Comparison of ENCODE assay signal across 14 cellular contexts in the genomic region with DNA sequence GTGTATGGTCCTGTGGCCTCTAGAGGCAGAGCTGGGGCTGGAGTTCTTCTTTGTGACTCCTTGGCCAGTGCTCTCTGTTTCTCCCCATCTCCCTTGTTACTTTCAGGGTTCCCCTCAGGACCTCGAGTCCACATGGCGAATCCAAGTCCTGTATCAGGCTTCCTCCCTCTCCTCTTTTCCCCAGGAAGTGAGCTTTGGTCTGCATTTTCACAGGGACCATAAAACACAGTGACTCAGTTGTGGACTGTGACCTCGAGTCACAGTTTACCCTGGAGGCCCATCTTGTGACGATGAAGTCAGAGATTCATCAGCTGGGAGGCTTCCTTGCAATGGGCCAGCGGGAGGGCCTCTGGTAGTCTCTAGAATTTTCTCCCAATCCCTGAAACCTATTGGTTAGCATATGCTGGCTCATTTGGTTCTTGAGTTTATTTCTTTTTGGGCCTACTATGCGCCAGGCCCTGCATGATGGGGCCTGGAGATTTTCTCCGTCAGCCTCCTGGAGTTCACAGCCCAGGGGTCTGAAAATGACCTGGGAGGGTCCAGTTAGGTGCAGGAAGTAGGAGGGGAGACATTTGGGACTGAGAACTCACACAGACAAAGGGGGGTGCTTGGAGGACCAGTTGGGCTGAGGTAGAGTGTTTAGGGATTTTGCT.
DNase-seq lines count a peak whose midpoint lies in the region; ATAC-seq, FAIRE-seq and TF ChIP-seq lines count a peak whose summit lies in the region.
"Had no signal": no experiment of that assay in that cellular context is flagged by ENCODE, and none has a peak within 500 bp of the region (broad histone marks: within the 10 kb centered on the region; RNA-seq: fewer than 3 reads in every experiment).

No MANE protein-coding gene starts in this region.

- RAD21 ChIA-PET in HCT116 (lab: Charles Lee; ENCODE audit: low non-redundant PET in 1 of 2, low total read pairs in 2 of 2, uncharacterized antibody in 2 of 2, unreplicated experiment in 2 of 2): no interaction called here

- peaks cover 0 to 27% of the 10 kb centered on the region in 2 experiments; a peak in 2 of 4 replicates for H3K4me1 ChIP-seq in HCT116 (ENCODE audit: control insufficient read depth in 1 of 2, insufficient read depth in 2 of 2, low read length in 2 of 2)
- H3K4me1 ChIP-seq in kidney (ENCODE audit: control insufficient read depth in 1 of 2, insufficient read depth in 1 of 2, low read depth in 1 of 2, low read length in 2 of 2): peaks cover 15 to 22% of the 10 kb centered on the region in 2 donors
- peaks cover 0 to 8% (median 2%) of the 10 kb centered on the region in 5 donors for H3K4me1 ChIP-seq in subcutaneous abdominal adipose tissue (ENCODE audit: control insufficient read depth in 5 of 5, insufficient read depth in 5 of 5, low read length in 5 of 5)

- H3K27ac ChIP-seq in HCT116 (ENCODE audit: low read depth, low read length) (no peak overlapping the region), VCaP (peak overlapping the region; percentile 62), kidney (ENCODE audit: low read depth in 2 of 2, low read length in 2 of 2) (peak overlapping the region; percentile 58 to 91), subcutaneous abdominal adipose tissue (ENCODE audit: low read depth, low read length) (peak overlapping the region; percentile 70)
- H3K27ac ChIP-seq: neutrophil had no signal

- TF ChIP-seq CTCF in HCT116 (IDR thresholded peaks at IDR 0.05 in 2 of 3, conservative IDR thresholded peaks at IDR 0.05 in 1 of 3; ENCODE audit: borderline replicate concordance in 1 of 3, insufficient read depth in 1 of 3, low read depth in 2 of 3, low read length in 2 of 3) (no peak), VCaP (conservative IDR thresholded peaks at IDR 0.05) (no peak), kidney (IDR thresholded peaks at IDR 0.05; ENCODE audit: borderline replicate concordance, extremely low read depth, insufficient read depth) (no peak)

- TF ChIP-seq POLR2A in HCT116 (IDR thresholded peaks at IDR 0.05; ENCODE audit: borderline replicate concordance, extremely low read depth, insufficient read depth, insufficient read length): no peak

- no peak overlapping the region for H3K4me3 ChIP-seq in HCT116 (replicated peaks in 1 of 2; ENCODE audit: low read depth in 1 of 2, low read length in 2 of 2)
- no peak overlapping the region for H3K4me3 ChIP-seq in kidney (ENCODE audit: low read length in 2 of 2)
- H3K4me3 ChIP-seq in subcutaneous abdominal adipose tissue (ENCODE audit: low read depth in 1 of 5, low read length in 5 of 5): no peak overlapping the region

- H3K36me3 ChIP-seq in HCT116 (ENCODE audit: control insufficient read depth in 1 of 2, insufficient read depth in 2 of 2, low read length in 2 of 2) (peaks cover 14 to 31% of the 10 kb centered on the region in 2 experiments; a peak in 3 of 4 replicates), kidney (ENCODE audit: control insufficient read depth in 1 of 2, insufficient read depth in 2 of 2, low read length in 2 of 2) (peaks cover 0 to 10% of the 10 kb centered on the region in 2 donors), subcutaneous abdominal adipose tissue (ENCODE audit: control insufficient read depth in 5 of 5, insufficient read depth in 5 of 5, low read length in 5 of 5) (peaks cover 0 to 6% (median 5%) of the 10 kb centered on the region in 5 donors)
- H3K36me3 ChIP-seq: neutrophil had no signal

- BruUV-seq in HCT116 (replicated peaks; lab: Mats Ljungman, UMichigan): no TSS peak

- H3K27me3 ChIP-seq in HCT116 (ENCODE audit: insufficient read depth, low read length): no peaks in the 10 kb centered on the region
- no peaks in the 10 kb centered on the region for H3K27me3 ChIP-seq in subcutaneous abdominal adipose tissue (ENCODE audit: control insufficient read depth in 5 of 5, insufficient read depth in 4 of 5, low read length in 5 of 5)
- H3K27me3 ChIP-seq: neutrophil had no signal

- peaks cover 0 to 5% of the 10 kb centered on the region in 2 experiments; a peak in 1 of 4 replicates for H3K9me3 ChIP-seq in HCT116 (ENCODE audit: control insufficient read depth in 1 of 2, insufficient read depth in 1 of 2, low read depth in 1 of 2, low read length in 2 of 2)
- H3K9me3 ChIP-seq in kidney (ENCODE audit: control insufficient read depth in 1 of 2, low read length in 2 of 2): no peaks in the 10 kb centered on the region
- H3K9me3 ChIP-seq in subcutaneous abdominal adipose tissue (ENCODE audit: control insufficient read depth in 5 of 5, low read length in 5 of 5): peaks cover 0 to 8% (median 6%) of the 10 kb centered on the region in 5 donors
- H3K9me3 ChIP-seq: neutrophil had no signal

- H3K9me2 ChIP-seq in HCT116 (ENCODE audit: insufficient read depth): no peaks in the 10 kb centered on the region

- no peak for TF ChIP-seq RAD21 in HCT116 (IDR thresholded peaks at IDR 0.05; ENCODE audit: low read depth)

- ATAC-seq in HCT116: no peak
- ATAC-seq in GM21390 (IDR thresholded peaks at IDR 0.05; ENCODE audit: unreplicated experiment): no peak

- POLR2A ChIA-PET in HCT116 (lab: Charles Lee): no interaction called here

- no peak overlapping the region for H2AFZ ChIP-seq in HCT116 (ENCODE audit: low read depth, low read length, poor library complexity, severe bottlenecking)

- CTCF ChIA-PET in HCT116 (lab: Charles Lee): interaction anchor here (1.2 to 2.3 kb wide), 2 partner anchors 102 to 114 kb away, joined by 3 to 13 read pairs; no protein-coding TSS in a partner anchor

- peak overlapping the region; percentile 33 for H3K4me2 ChIP-seq in HCT116 (ENCODE audit: low read length)

- intact Hi-C loops in HCT116 (cut with micrococcal nuclease): no loop called here
- intact Hi-C loops in kidney (cut with DNase I): no loop called here

- no peak for FAIRE-seq in kidney (lab: Jason Lieb, UNC)

- no peaks in the 10 kb centered on the region; the same call in 1 of the 2 replicates for H3K79me2 ChIP-seq in HCT116 (ENCODE audit: insufficient read depth, low read length)

- no peak for DNase-seq in HCT116 (ENCODE audit: low read depth, low spot score)
- DNase-seq in kidney: no peak
- DNase-seq in NCI-H748 treated with DMSO at 0.1 percent for 48 hours (lab: John Stamatoyannopoulos, UW): no peak
- DNase-seq in NCI-H524 (lab: John Stamatoyannopoulos, UW): no peak
- DNase-seq: activated CD4-positive, alpha-beta T cell treated with anti-CD3 and anti-CD28 coated beads for 4 hours; activated T-cell treated with anti-CD3 and anti-CD28 coated beads, Interleukin-2, amount 50 U/mL, for 1 hour; cortex of kidney; DMS79 treated with DMSO at 0.1 percent for 48 hours; NCI-H187; NCI-H69 had no signal

- no peaks in the 10 kb centered on the region for H4K20me1 ChIP-seq in HCT116 (ENCODE audit: insufficient read depth)

- no peak overlapping the region for H3K9ac ChIP-seq in HCT116 (ENCODE audit: low read length)
- no peak overlapping the region for H3K9ac ChIP-seq in kidney (ENCODE audit: low read length in 2 of 2)
- no peak overlapping the region for H3K9ac ChIP-seq in subcutaneous abdominal adipose tissue (ENCODE audit: low read length in 5 of 5)

TF ChIP-seq in HCT116, 20 proteins besides CTCF, POLR2A, EP300 and RAD21:
- TF ChIP-seq EGR1 (IDR thresholded peaks at IDR 0.05; ENCODE audit: low read depth): no peak
- TF ChIP-seq, protein P1, sequence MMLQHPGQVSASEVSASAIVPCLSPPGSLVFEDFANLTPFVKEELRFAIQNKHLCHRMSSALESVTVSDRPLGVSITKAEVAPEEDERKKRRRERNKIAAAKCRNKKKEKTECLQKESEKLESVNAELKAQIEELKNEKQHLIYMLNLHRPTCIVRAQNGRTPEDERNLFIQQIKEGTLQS (IDR thresholded peaks at IDR 0.05): no peak
- no peak for TF ChIP-seq EZH2 (IDR thresholded peaks at IDR 0.05)
- no peak for TF ChIP-seq SP1 (IDR thresholded peaks at IDR 0.05; ENCODE audit: low read depth)
- TF ChIP-seq POLR2AphosphoS5 (IDR thresholded peaks at IDR 0.05; ENCODE audit: low read depth, low read length): no peak
- TF ChIP-seq JUND (IDR thresholded peaks at IDR 0.05): no peak
- TF ChIP-seq, protein P2, sequence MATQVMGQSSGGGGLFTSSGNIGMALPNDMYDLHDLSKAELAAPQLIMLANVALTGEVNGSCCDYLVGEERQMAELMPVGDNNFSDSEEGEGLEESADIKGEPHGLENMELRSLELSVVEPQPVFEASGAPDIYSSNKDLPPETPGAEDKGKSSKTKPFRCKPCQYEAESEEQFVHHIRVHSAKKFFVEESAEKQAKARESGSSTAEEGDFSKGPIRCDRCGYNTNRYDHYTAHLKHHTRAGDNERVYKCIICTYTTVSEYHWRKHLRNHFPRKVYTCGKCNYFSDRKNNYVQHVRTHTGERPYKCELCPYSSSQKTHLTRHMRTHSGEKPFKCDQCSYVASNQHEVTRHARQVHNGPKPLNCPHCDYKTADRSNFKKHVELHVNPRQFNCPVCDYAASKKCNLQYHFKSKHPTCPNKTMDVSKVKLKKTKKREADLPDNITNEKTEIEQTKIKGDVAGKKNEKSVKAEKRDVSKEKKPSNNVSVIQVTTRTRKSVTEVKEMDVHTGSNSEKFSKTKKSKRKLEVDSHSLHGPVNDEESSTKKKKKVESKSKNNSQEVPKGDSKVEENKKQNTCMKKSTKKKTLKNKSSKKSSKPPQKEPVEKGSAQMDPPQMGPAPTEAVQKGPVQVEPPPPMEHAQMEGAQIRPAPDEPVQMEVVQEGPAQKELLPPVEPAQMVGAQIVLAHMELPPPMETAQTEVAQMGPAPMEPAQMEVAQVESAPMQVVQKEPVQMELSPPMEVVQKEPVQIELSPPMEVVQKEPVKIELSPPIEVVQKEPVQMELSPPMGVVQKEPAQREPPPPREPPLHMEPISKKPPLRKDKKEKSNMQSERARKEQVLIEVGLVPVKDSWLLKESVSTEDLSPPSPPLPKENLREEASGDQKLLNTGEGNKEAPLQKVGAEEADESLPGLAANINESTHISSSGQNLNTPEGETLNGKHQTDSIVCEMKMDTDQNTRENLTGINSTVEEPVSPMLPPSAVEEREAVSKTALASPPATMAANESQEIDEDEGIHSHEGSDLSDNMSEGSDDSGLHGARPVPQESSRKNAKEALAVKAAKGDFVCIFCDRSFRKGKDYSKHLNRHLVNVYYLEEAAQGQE (IDR thresholded peaks at IDR 0.05; ENCODE audit: low read depth): no peak
- no peak for TF ChIP-seq ZNF274 (IDR thresholded peaks at IDR 0.05; ENCODE audit: low read depth, low read length)
- no peak for TF ChIP-seq CEBPB (IDR thresholded peaks at IDR 0.05; ENCODE audit: low read depth)
- no peak for TF ChIP-seq YY1 (IDR thresholded peaks at IDR 0.05; ENCODE audit: extremely low read depth, insufficient replicate concordance, low read depth, low read length)
- TF ChIP-seq EZH2phosphoT487 (IDR thresholded peaks at IDR 0.05; ENCODE audit: borderline replicate concordance): no peak
